5 cellular contexts compared by ENCODE assay signal in the genomic region with DNA sequence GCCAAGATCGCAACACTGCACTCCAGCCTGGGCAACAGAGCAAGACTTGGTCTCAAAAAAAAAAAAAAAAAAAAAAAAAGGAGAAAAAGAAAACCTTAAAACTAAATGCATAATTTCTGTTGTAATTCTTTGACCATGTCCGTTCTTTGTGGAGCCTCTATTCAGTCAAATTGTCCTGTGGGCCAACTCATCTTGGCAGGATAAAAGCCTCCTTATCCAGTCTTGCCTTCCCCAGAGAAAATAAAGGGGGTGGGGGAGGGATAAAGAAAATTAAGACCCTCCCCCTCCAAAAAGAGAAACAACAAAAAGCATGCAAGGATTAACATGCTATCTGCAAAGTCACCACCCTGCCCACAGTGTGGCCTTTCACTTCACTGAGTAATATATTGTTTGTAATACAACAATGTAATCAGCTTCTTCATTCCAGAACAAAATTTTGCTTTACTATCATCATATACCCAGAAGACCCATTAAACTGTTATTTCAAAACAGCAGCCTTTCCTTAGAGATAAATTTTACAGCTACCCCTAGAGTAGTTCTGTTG. TPM values are rescaled to one million over a fixed set of nuclear protein-coding genes. Genes with fewer than 3 reads are reported as not detected.
DNase-seq lines count a peak whose midpoint lies in the region; ATAC-seq, FAIRE-seq and TF ChIP-seq lines count a peak whose summit lies in the region.
"Not testable (repeated sequence)": the region's sequence is repeated elsewhere in the genome, so short reads cannot be mapped to it uniquely, and the experiment has no call there.

No MANE protein-coding gene starts in this region.

- not testable (repeated sequence) for TF ChIP-seq CTCF in A673 (conservative IDR thresholded peaks at IDR 0.05; ENCODE audit: low read depth, low read length); endothelial cell of umbilical vein (IDR thresholded peaks at IDR 0.05; ENCODE audit: extremely low read depth in 1 of 2, insufficient read depth in 1 of 2, low read depth in 1 of 2, low read length in 2 of 2)

- not testable (repeated sequence) for H3K27ac ChIP-seq in A673 (ENCODE audit: low read depth, low read length, poor library complexity, severe bottlenecking); endothelial cell of umbilical vein (ENCODE audit: insufficient read depth, low read depth, low read length); right cardiac atrium (ENCODE audit: low read length)
- peak overlapping the region; percentile 50 for H3K27ac ChIP-seq in subcutaneous abdominal adipose tissue (ENCODE audit: low read depth, low read length)

- not testable (repeated sequence) for H2AFZ ChIP-seq in endothelial cell of umbilical vein (ENCODE audit: low read depth, low read length)

- FAIRE-seq in endothelial cell of umbilical vein (lab: Jason Lieb, UNC): peak; percentile 31

- TSS peak; percentile 21 for BruUV-seq in A673 (replicated peaks; lab: Mats Ljungman, UMichigan)
- BruUV-seq in endothelial cell of umbilical vein (replicated peaks; lab: Mats Ljungman, UMichigan): not testable (repeated sequence)

- H3K4me1 ChIP-seq in A673 (ENCODE audit: insufficient read depth, low read length, poor library complexity, severe bottlenecking); endothelial cell of umbilical vein (ENCODE audit: control insufficient read depth, extremely low read depth, insufficient read depth, low read length); right cardiac atrium (ENCODE audit: control insufficient read depth, insufficient read depth, low read length); subcutaneous abdominal adipose tissue (ENCODE audit: control insufficient read depth in 5 of 5, insufficient read depth in 5 of 5, low read length in 5 of 5): not testable (repeated sequence)

- dilution Hi-C loops in endothelial cell of umbilical vein (cut with MboI; ENCODE audit: extremely low pct_ligation_motif_present, low sequenced_read_pairs): not testable (repeated sequence)

- 55% methylated on average over 2 of the region's 2 CpGs for WGBS in right cardiac atrium

- not testable (repeated sequence) for H3K27me3 ChIP-seq in A673 (replicated peaks; ENCODE audit: insufficient read depth, low read depth, low read length, poor library complexity); endothelial cell of umbilical vein (ENCODE audit: control insufficient read depth in 2 of 2, insufficient read depth in 2 of 2, low read length in 2 of 2); right cardiac atrium (ENCODE audit: control insufficient read depth, insufficient read depth); subcutaneous abdominal adipose tissue (ENCODE audit: control insufficient read depth in 5 of 5, insufficient read depth in 4 of 5, low read length in 5 of 5)

- not testable (repeated sequence) for TF ChIP-seq POLR2A in endothelial cell of umbilical vein (IDR thresholded peaks at IDR 0.05; ENCODE audit: low read depth, low read length)

- not testable (repeated sequence) for H3K9me1 ChIP-seq in endothelial cell of umbilical vein (replicated peaks; ENCODE audit: control insufficient read depth, extremely low read depth, insufficient read depth, low read length)

- CTCF ChIA-PET in A673 (lab: Charles Lee); endothelial cell of umbilical vein (lab: Charles Lee): not testable (repeated sequence)

- ATAC-seq in Right ventricle myocardium superior (ENCODE audit: poor library complexity): peak; percentile 31
- ATAC-seq in right cardiac atrium: peak; percentile 70 to 88

- H3K4me2 ChIP-seq in endothelial cell of umbilical vein (ENCODE audit: insufficient read depth, low read length): not testable (repeated sequence)

- DNase-seq in A673 (ENCODE audit: low spot score); endothelial cell of umbilical vein (ENCODE audit: low read depth, low spot score); Right ventricle myocardium superior; right cardiac atrium: not testable (repeated sequence)

- POLR2A ChIA-PET in A673 (lab: Charles Lee; ENCODE audit: low non-redundant PET); endothelial cell of umbilical vein (lab: Charles Lee): not testable (repeated sequence)

- not testable (repeated sequence) for H3K9me3 ChIP-seq in A673 (ENCODE audit: low read depth, low read length, poor library complexity, severe bottlenecking); endothelial cell of umbilical vein (replicated peaks; ENCODE audit: control insufficient read depth, insufficient read depth, low read length); right cardiac atrium (ENCODE audit: control insufficient read depth, low read length); subcutaneous abdominal adipose tissue (ENCODE audit: control insufficient read depth in 5 of 5, low read length in 5 of 5)

- H3K9ac ChIP-seq in endothelial cell of umbilical vein (replicated peaks; ENCODE audit: extremely low read depth, insufficient read depth, low read length); subcutaneous abdominal adipose tissue (ENCODE audit: low read length in 5 of 5): not testable (repeated sequence)

- not testable (repeated sequence) for H3K4me3 ChIP-seq in A673 (ENCODE audit: low read depth, low read length, poor library complexity, severe bottlenecking); endothelial cell of umbilical vein (replicated peaks in 1 of 3; ENCODE audit: insufficient read depth in 1 of 3, low read depth in 1 of 3, low read length in 3 of 3); right cardiac atrium (ENCODE audit: low read length); subcutaneous abdominal adipose tissue (ENCODE audit: low read depth in 1 of 5, low read length in 5 of 5)

- H3K36me3 ChIP-seq in A673 (ENCODE audit: insufficient read depth, low read length, poor library complexity, severe bottlenecking); endothelial cell of umbilical vein (ENCODE audit: control insufficient read depth in 2 of 2, extremely low read depth in 1 of 2, insufficient read depth in 2 of 2, low read length in 2 of 2); subcutaneous abdominal adipose tissue (ENCODE audit: control insufficient read depth in 5 of 5, insufficient read depth in 5 of 5, low read length in 5 of 5): not testable (repeated sequence)

- H3K79me2 ChIP-seq in endothelial cell of umbilical vein (ENCODE audit: control insufficient read depth, insufficient read depth, low read length): not testable (repeated sequence)

- intact Hi-C loops in A673 (cut with micrococcal nuclease; ENCODE audit: unreplicated experiment); endothelial cell of umbilical vein (cut with micrococcal nuclease); Right ventricle myocardium superior (cut with DNase I); right cardiac atrium (cut with DNase I): not testable (repeated sequence)

- not testable (repeated sequence) for H4K20me1 ChIP-seq in endothelial cell of umbilical vein (replicated peaks; ENCODE audit: control insufficient read depth, extremely low read depth, insufficient read depth, low read length)

RNA-seq across cellular contexts. Expression of a gene that starts 5.4 kb away (rescaled TPM):
- total RNA-seq in A673 (2021): 37.4 and 39.3 TPM in 2 replicates
- total RNA-seq in endothelial cell of umbilical vein: 22.7 and 26.5 TPM in 2 replicates
- 12.3 and 15.1 TPM in 2 replicates for polyA plus RNA-seq in endothelial cell of umbilical vein
- 17.0 and 17.4 TPM in 2 replicates for polyA plus RNA-seq in endothelial cell of umbilical vein (2011; cell fraction: cytosol; rRNA removed)
- polyA plus RNA-seq in endothelial cell of umbilical vein (2011; cell fraction: nucleus; rRNA removed): 30.3 and 33.3 TPM in 2 replicates
- polyA plus RNA-seq in endothelial cell of umbilical vein (2012): 28.0 and 30.8 TPM in 2 replicates
- 34.4 and 36.9 TPM in 2 replicates for polyA minus RNA-seq in endothelial cell of umbilical vein
- polyA minus RNA-seq in endothelial cell of umbilical vein (2011; cell fraction: cytosol; rRNA and poly(A)+ RNA removed): 24.3 TPM
- 14.8 and 23.0 TPM in 2 replicates for polyA minus RNA-seq in endothelial cell of umbilical vein (2011; cell fraction: nucleus; rRNA and poly(A)+ RNA removed)
- total RNA-seq in Right ventricle myocardium superior: 24.2 TPM
- 10 to 100 TPM; 22.3 to 25.5 (median 24.0) TPM for total RNA-seq in right cardiac atrium
- 13.1 TPM for polyA plus RNA-seq in right cardiac atrium

RNA-seq across cellular contexts. Expression of a gene that starts 43.6 kb away (rescaled TPM):
- total RNA-seq in A673 (2021) (55.5 and 59.7 TPM in 2 replicates), endothelial cell of umbilical vein (93.8 and 94.6 TPM in 2 replicates), Right ventricle myocardium superior (23.3 TPM), right cardiac atrium (10 to 100 TPM; 21.4 to 27.9 (median 23.6) TPM)
- polyA plus RNA-seq in endothelial cell of umbilical vein (104 and 105 TPM in 2 replicates), right cardiac atrium (37.2 TPM)
- 104 and 121 TPM in 2 replicates for polyA plus RNA-seq in endothelial cell of umbilical vein (2011; cell fraction: cytosol; rRNA removed)
- polyA plus RNA-seq in endothelial cell of umbilical vein (2011; cell fraction: nucleus; rRNA removed): 84.5 and 85.0 TPM in 2 replicates
- polyA plus RNA-seq in endothelial cell of umbilical vein (2012): 102 and 127 TPM in 2 replicates
- polyA minus RNA-seq in endothelial cell of umbilical vein: 101 and 108 TPM in 2 replicates
- 9.7 TPM for polyA minus RNA-seq in endothelial cell of umbilical vein (2011; cell fraction: cytosol; rRNA and poly(A)+ RNA removed)
- 47.0 and 51.6 TPM in 2 replicates for polyA minus RNA-seq in endothelial cell of umbilical vein (2011; cell fraction: nucleus; rRNA and poly(A)+ RNA removed)
